11 cellular contexts compared by ENCODE assay signal in the genomic region with DNA sequence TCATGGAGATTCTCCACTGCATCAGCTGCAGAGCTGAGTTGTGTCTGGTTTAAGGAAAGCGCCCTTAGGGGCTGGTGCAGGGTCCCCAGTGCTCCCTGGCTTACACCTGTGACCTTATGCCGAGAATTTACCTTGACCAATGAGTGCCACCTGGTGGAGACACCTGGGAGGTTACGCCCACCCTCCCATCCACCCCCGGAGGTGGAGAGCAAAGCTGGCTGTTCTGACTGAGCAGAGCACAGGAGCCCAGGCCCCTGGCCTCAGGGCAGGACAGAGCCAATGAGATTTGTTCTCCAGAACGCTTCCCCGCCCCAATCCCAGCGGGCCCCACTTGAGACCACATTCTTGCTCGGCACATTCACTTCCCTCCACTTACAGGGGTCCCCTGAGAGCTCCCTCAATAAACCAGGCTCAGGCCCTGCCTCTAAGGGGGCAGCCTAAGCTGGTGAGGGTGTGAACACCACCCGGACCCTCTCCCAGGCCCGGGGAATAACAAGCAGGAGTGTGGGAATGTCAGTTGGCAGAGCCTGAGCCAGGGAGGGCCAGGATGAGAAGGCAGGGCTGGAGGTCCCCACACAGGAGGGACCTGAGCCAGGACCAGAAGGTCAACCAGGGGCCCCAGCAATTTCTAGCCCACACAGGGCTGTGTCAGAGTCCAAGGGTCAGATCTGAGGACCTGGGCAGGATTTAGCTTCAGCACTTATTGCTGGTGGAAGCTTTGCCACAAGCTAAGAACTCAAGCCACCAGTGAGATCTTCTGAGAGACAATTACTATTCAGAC.
DNase-seq lines count a peak whose midpoint lies in the region; ATAC-seq and TF ChIP-seq lines count a peak whose summit lies in the region.
"Had no signal": no experiment of that assay in that cellular context is flagged by ENCODE, and none has a peak within 500 bp of the region (broad histone marks: within the 10 kb centered on the region; RNA-seq: fewer than 3 reads in every experiment).

No MANE protein-coding gene starts in this region.

- intact Hi-C loops in cardiac septum (cut with DNase I): no loop called here

- no peak overlapping the region for H3K4me3 Mint-ChIP-seq in stimulated activated naive CD8-positive, alpha-beta T cell treated with anti-CD3 and anti-CD28 coated beads, Interleukin-15, amount 100 ng/mL, for 72 hours
- no peak overlapping the region for H3K4me3 Mint-ChIP-seq in stimulated activated memory B cell treated with anti-CD40 and anti-IgM and Interleukin-4, amounts not matched to agents 10 μg/mL and 1 μg/mL and 100 μg/mL, for 72 hours

- TF ChIP-seq POLR2A in NB4 (IDR thresholded peaks at IDR 0.05; ENCODE audit: extremely low read depth, insufficient read length): no peak

- peak; percentile 49 to 51 for DNase-seq in activated T-cell treated with anti-CD3 and anti-CD28 coated beads, Interleukin-2, amount 50 U/mL, for 48 hours
- DNase-seq in activated T-cell treated with anti-CD3 and anti-CD28 coated beads, Interleukin-2, amount 50 U/mL, for 1 hour: no peak
- DNase-seq in NB4 (ENCODE audit: low read depth): peak; percentile 14
- DNase-seq in choroid plexus epithelial cell (ENCODE audit: low read depth): no peak
- peak; percentile 20 to 46 for DNase-seq in stimulated activated naive CD8-positive, alpha-beta T cell treated with anti-CD3 and anti-CD28 coated beads, Interleukin-15, amount 100 ng/mL, for 72 hours
- no peak for DNase-seq in cardiac septum (ENCODE audit: low spot score)
- DNase-seq: HCEC 1CT, OCI-M1 had no signal

- peaks cover 0 to 5% of the 10 kb centered on the region in 2 donors for H3K9me3 Mint-ChIP-seq in stimulated activated naive CD8-positive, alpha-beta T cell treated with anti-CD3 and anti-CD28 coated beads, Interleukin-15, amount 100 ng/mL, for 72 hours
- H3K9me3 Mint-ChIP-seq in stimulated activated memory B cell treated with anti-CD40 and anti-IgM and Interleukin-4, amounts not matched to agents 10 μg/mL and 1 μg/mL and 100 μg/mL, for 72 hours: peaks cover 2% of the 10 kb centered on the region
- H3K9me3 Mint-ChIP-seq: activated T-helper 2 cell treated with anti-CD3 and anti-CD28 coated beads, Interferon-gamma antibody, Interleukin-2, Interleukin-4, amounts not matched to agents 10 μg/mL and 5 μg/mL and 100 μg/mL, durations not matched to agents 14 hours and 24 hours and 36 hours had no signal

- H3K27me3 Mint-ChIP-seq in stimulated activated naive CD8-positive, alpha-beta T cell treated with anti-CD3 and anti-CD28 coated beads, Interleukin-15, amount 100 ng/mL, for 72 hours: peaks cover 56% of the 10 kb centered on the region
- peaks cover 41% of the 10 kb centered on the region for H3K27me3 Mint-ChIP-seq in stimulated activated memory B cell treated with anti-CD40 and anti-IgM and Interleukin-4, amounts not matched to agents 10 μg/mL and 1 μg/mL and 100 μg/mL, for 72 hours

- peak; percentile 61 for ATAC-seq in stimulated activated naive CD8-positive, alpha-beta T cell treated with anti-CD3 and anti-CD28 coated beads, Interleukin-15, amount 100 ng/mL, for 72 hours
- ATAC-seq in HG03280 (IDR thresholded peaks at IDR 0.05; ENCODE audit: unreplicated experiment): no peak
- no peak for ATAC-seq in stimulated activated memory B cell treated with anti-CD40 and anti-IgM and Interleukin-4, amounts not matched to agents 10 μg/mL and 1 μg/mL and 100 μg/mL, for 72 hours

- H3K4me3 ChIP-seq in NB4 (ENCODE audit: low read depth, low read length): no peak overlapping the region
- H3K4me3 ChIP-seq in choroid plexus epithelial cell (ENCODE audit: low read depth, low read length): no peak overlapping the region

- no peaks in the 10 kb centered on the region for H3K4me1 Mint-ChIP-seq in stimulated activated naive CD8-positive, alpha-beta T cell treated with anti-CD3 and anti-CD28 coated beads, Interleukin-15, amount 100 ng/mL, for 72 hours
- H3K4me1 Mint-ChIP-seq in stimulated activated memory B cell treated with anti-CD40 and anti-IgM and Interleukin-4, amounts not matched to agents 10 μg/mL and 1 μg/mL and 100 μg/mL, for 72 hours: no peaks in the 10 kb centered on the region

- H3K27ac Mint-ChIP-seq in stimulated activated naive CD8-positive, alpha-beta T cell treated with anti-CD3 and anti-CD28 coated beads, Interleukin-15, amount 100 ng/mL, for 72 hours: no peak overlapping the region
- H3K27ac Mint-ChIP-seq in stimulated activated memory B cell treated with anti-CD40 and anti-IgM and Interleukin-4, amounts not matched to agents 10 μg/mL and 1 μg/mL and 100 μg/mL, for 72 hours: no peak overlapping the region
- H3K27ac Mint-ChIP-seq: activated T-helper 2 cell treated with anti-CD3 and anti-CD28 coated beads, Interferon-gamma antibody, Interleukin-2, Interleukin-4, amounts not matched to agents 10 μg/mL and 5 μg/mL and 100 μg/mL, durations not matched to agents 14 hours and 24 hours and 36 hours had no signal

- TF ChIP-seq CTCF in NB4 (IDR thresholded peaks at IDR 0.05; ENCODE audit: low read depth, low read length) (peak; percentile 30), choroid plexus epithelial cell (conservative IDR thresholded peaks at IDR 0.05; ENCODE audit: low read depth, low read length) (peak; percentile 21)

- no peaks in the 10 kb centered on the region for H3K36me3 Mint-ChIP-seq in stimulated activated memory B cell treated with anti-CD40 and anti-IgM and Interleukin-4, amounts not matched to agents 10 μg/mL and 1 μg/mL and 100 μg/mL, for 72 hours

Comparison
In these comparisons a context has a peak if more than half of its experiments do, and no peak if none do; other contexts are left out.
1. DNase-seq: peak in activated T-cell treated with anti-CD3 and anti-CD28 coated beads, Interleukin-2, amount 50 U/mL, for 48 hours (2 of 2), NB4 (single experiment) and stimulated activated naive CD8-positive, alpha-beta T cell treated with anti-CD3 and anti-CD28 coated beads, Interleukin-15, amount 100 ng/mL, for 72 hours (2 of 2); none in activated T-cell treated with anti-CD3 and anti-CD28 coated beads, Interleukin-2, amount 50 U/mL, for 1 hour (single experiment), choroid plexus epithelial cell (single experiment) and cardiac septum (single experiment).